Comparison of ENCODE assay signal across 13 cellular contexts in genomic region chr3:197068077-197068476, GRCh38.
"Had no signal": no experiment of that assay in that cellular context is flagged by ENCODE, and none has a peak within 500 bp of the region (broad histone marks: within the 10 kb centered on the region; RNA-seq: fewer than 3 reads in every experiment).

No MANE protein-coding gene starts in this region.

- H3K27ac Mint-ChIP-seq: activated naive CD4-positive, alpha-beta T cell treated with anti-CD3 and anti-CD28 coated beads for 36 hours; activated T-helper 17 cell treated with anti-CD3 and anti-CD28 coated beads, Interleukin-2, amount 50 U/mL, for 72 hours; stimulated activated memory B cell treated with anti-CD40 and anti-IgM and Interleukin-4, amounts not matched to agents 10 μg/mL and 1 μg/mL and 100 μg/mL, for 72 hours had no signal

- DNase-seq: activated CD4-positive, alpha-beta T cell treated with anti-CD3 and anti-CD28 coated beads for 4 hours; activated naive CD4-positive, alpha-beta T cell treated with anti-CD3 and anti-CD28 coated beads for 36 hours; effector CD4-positive, alpha-beta T cell; foreskin melanocyte; heart left ventricle; mammary epithelial cell; psoas muscle; right lobe of liver; WERI-Rb-1 had no signal

- H3K4me3 ChIP-seq: heart left ventricle, psoas muscle, right lobe of liver, tibial nerve had no signal

- H3K27me3 ChIP-seq: heart left ventricle, right lobe of liver, tibial nerve had no signal

- H3K27ac ChIP-seq: heart left ventricle, psoas muscle, right lobe of liver, tibial nerve, WERI-Rb-1 had no signal

- H3K4me3 Mint-ChIP-seq: activated naive CD4-positive, alpha-beta T cell treated with anti-CD3 and anti-CD28 coated beads for 36 hours; activated T-helper 17 cell treated with anti-CD3 and anti-CD28 coated beads, Interleukin-2, amount 50 U/mL, for 72 hours; stimulated activated memory B cell treated with anti-CD40 and anti-IgM and Interleukin-4, amounts not matched to agents 10 μg/mL and 1 μg/mL and 100 μg/mL, for 72 hours had no signal

- H3K9me3 ChIP-seq: heart left ventricle, psoas muscle, right lobe of liver, tibial nerve had no signal

- H3K4me1 ChIP-seq: heart left ventricle, psoas muscle, right lobe of liver, tibial nerve had no signal

- H3K4me1 Mint-ChIP-seq: activated T-helper 17 cell treated with anti-CD3 and anti-CD28 coated beads, Interleukin-2, amount 50 U/mL, for 72 hours had no signal

- H3K27me3 Mint-ChIP-seq: activated T-helper 17 cell treated with anti-CD3 and anti-CD28 coated beads, Interleukin-2, amount 50 U/mL, for 72 hours; stimulated activated memory B cell treated with anti-CD40 and anti-IgM and Interleukin-4, amounts not matched to agents 10 μg/mL and 1 μg/mL and 100 μg/mL, for 72 hours had no signal

- H3K9me3 Mint-ChIP-seq: activated naive CD4-positive, alpha-beta T cell treated with anti-CD3 and anti-CD28 coated beads for 36 hours; activated T-helper 17 cell treated with anti-CD3 and anti-CD28 coated beads, Interleukin-2, amount 50 U/mL, for 72 hours had no signal

- H3K36me3 ChIP-seq: WERI-Rb-1 had no signal

- ATAC-seq: activated T-helper 17 cell treated with anti-CD3 and anti-CD28 coated beads, Interleukin-2, amount 50 U/mL, for 72 hours; heart left ventricle; left lobe of liver; psoas muscle; right lobe of liver; stimulated activated memory B cell treated with anti-CD40 and anti-IgM and Interleukin-4, amounts not matched to agents 10 μg/mL and 1 μg/mL and 100 μg/mL, for 72 hours had no signal
